ENCODE assay signal across 14 cellular contexts in the genomic region with DNA sequence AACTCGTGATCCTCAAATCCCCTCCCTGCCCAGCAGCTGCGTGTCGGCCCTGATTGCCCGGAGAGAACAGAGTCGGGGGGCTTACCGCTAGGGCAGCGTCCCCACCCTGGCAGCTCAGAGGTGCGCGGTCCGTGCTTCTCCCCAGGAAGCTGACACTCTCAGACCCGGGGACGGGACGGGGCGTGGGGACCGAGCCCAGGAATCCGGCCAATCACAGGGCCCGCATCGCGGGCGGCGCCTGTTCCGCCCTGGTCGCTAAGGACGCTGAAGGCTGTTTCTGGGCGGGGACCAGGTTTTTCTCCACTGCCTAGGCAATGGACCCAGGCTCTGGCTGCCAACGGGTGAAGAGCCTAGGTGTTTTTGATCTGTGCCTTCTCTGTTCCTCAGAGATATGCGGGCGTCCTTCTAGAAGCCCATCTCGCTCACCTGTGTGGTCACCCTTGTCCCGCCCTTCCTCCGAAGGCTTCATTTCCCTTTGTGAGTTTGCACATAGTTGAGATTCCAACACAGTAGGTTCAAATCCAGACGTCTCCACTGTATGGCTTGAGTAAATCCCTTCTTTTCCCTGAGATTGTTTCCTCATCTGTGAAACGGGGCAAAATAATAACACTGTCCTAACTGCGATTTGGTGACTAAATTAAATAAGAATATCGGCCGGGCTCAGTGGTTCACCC. TPM values are rescaled to one million over a fixed set of nuclear protein-coding genes. Genes with fewer than 3 reads are reported as not detected.
A peak's percentile ranks its signal among the peaks of the same experiment; 100 is the strongest.
DNase-seq lines count a peak whose midpoint lies in the region; TF ChIP-seq lines count a peak whose summit lies in the region.
"Had no signal": no experiment of that assay in that cellular context is flagged by ENCODE, and none has a peak within 500 bp of the region (broad histone marks: within the 10 kb centered on the region; RNA-seq: fewer than 3 reads in every experiment).

A gene with protein sequence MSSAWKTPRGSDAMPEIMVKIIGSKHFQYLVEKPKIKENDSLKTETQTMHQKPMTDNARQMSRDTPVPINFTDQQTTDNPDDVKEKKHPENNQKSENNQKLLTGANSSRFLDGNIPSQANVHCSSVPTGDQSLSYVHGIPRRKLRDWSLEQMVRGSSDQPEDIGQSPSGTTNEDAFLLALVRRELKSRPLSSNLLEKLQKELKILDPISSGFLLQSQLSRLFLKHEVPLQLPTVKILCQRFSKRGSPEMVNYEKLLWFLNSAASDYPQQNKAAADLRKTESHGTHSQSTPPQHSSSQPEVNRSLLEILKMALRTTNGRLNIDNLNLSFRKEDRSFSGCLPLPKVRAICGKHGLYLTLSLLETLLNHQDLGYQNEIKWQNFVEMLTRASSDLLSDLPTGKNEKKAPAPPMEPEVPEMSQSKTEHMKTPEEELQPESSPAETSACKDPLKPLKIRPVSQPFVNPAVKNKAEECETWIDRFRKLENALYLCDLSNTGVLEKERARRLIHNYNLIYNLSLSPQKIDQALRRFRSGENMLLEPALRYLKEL (minus strand): TSS at position 166 of the 674 bp plus-strand sequence. CDS start 1,127 bp downstream, outside the sequence.

- no peaks in the 10 kb centered on the region for H3K9me3 Mint-ChIP-seq in endothelial cell (ENCODE audit: unreplicated experiment)
- H3K9me3 Mint-ChIP-seq: stimulated activated naive B cell treated with anti-CD40 and anti-IgM and Interleukin-4, amounts not matched to agents 10 μg/mL and 1 μg/mL and 100 μg/mL, for 72 hours; T-helper 2 cell treated with Interferon-gamma antibody and Interleukin-4, amounts not matched to agents 5 μg/mL and 100 μg/mL, for 36 hours had no signal

- WGBS in adrenal gland, 4 donors = 21 to 33% (median 23%) methylated on average over 15 to 36 of the region's 36 CpGs
- 21% methylated on average over 36 of the region's 36 CpGs for whole genome bisulfite sequencing in prostate gland
- 28 to 31% methylated on average over 30 to 36 of the region's 36 CpGs for WGBS in lower leg skin, 2 donors

- TF ChIP-seq CTCF in endothelial cell (IDR thresholded peaks at IDR 0.05; ENCODE audit: unreplicated experiment) = no peak
- TF ChIP-seq CTCF in adrenal gland (IDR thresholded peaks at IDR 0.05) = no peak
- no peak for TF ChIP-seq CTCF in prostate gland (IDR thresholded peaks at IDR 0.05)
- no peak for TF ChIP-seq CTCF in lower leg skin (IDR thresholded peaks at IDR 0.05)

- intact Hi-C loops in adrenal gland (cut with DNase I) (no loop called here), prostate gland (cut with DNase I) (no loop called here), lower leg skin (cut with DNase I; ENCODE audit: low total_unique reads) (no loop called here)

- H3K4me1 Mint-ChIP-seq in endothelial cell (ENCODE audit: unreplicated experiment) = peaks cover 3% of the 10 kb centered on the region
- H3K4me1 Mint-ChIP-seq: stimulated activated naive B cell treated with anti-CD40 and anti-IgM and Interleukin-4, amounts not matched to agents 10 μg/mL and 1 μg/mL and 100 μg/mL, for 72 hours had no signal

- H3K36me3 ChIP-seq in adrenal gland (replicated peaks in 1 of 2) (no peaks in the 10 kb centered on the region), prostate gland (no peaks in the 10 kb centered on the region)
- H3K36me3 ChIP-seq: MG63 had no signal

- no peaks in the 10 kb centered on the region for H3K4me1 ChIP-seq in adrenal gland (replicated peaks in 1 of 2)
- no peaks in the 10 kb centered on the region for H3K4me1 ChIP-seq in prostate gland (replicated peaks)

- no peaks in the 10 kb centered on the region for H3K36me3 Mint-ChIP-seq in endothelial cell (ENCODE audit: low read depth, unreplicated experiment)
- H3K36me3 Mint-ChIP-seq: stimulated activated naive B cell treated with anti-CD40 and anti-IgM and Interleukin-4, amounts not matched to agents 10 μg/mL and 1 μg/mL and 100 μg/mL, for 72 hours had no signal

- no peak within 1 kb of the TSS for H3K27ac ChIP-seq in adrenal gland
- no peak within 1 kb of the TSS for H3K27ac ChIP-seq in prostate gland

- H3K27ac Mint-ChIP-seq in endothelial cell (ENCODE audit: unreplicated experiment) = no peak within 1 kb of the TSS
- H3K27ac Mint-ChIP-seq: stimulated activated naive B cell treated with anti-CD40 and anti-IgM and Interleukin-4, amounts not matched to agents 10 μg/mL and 1 μg/mL and 100 μg/mL, for 72 hours; T-helper 2 cell treated with Interferon-gamma antibody and Interleukin-4, amounts not matched to agents 5 μg/mL and 100 μg/mL, for 36 hours had no signal

- no peak within 1 kb of the TSS for H3K4me3 Mint-ChIP-seq in endothelial cell (ENCODE audit: unreplicated experiment)
- H3K4me3 Mint-ChIP-seq: stimulated activated naive B cell treated with anti-CD40 and anti-IgM and Interleukin-4, amounts not matched to agents 10 μg/mL and 1 μg/mL and 100 μg/mL, for 72 hours; T-helper 2 cell treated with Interferon-gamma antibody and Interleukin-4, amounts not matched to agents 5 μg/mL and 100 μg/mL, for 36 hours had no signal

- peak; percentile 1 for DNase-seq in stimulated activated CD4-positive, alpha-beta T cell treated with anti-CD3 and anti-CD28 coated beads, Interleukin-1b, Interleukin-23, amount 100 ng/mL, for 48 hours
- DNase-seq in stimulated activated CD4-positive, alpha-beta T cell treated with anti-CD3 and anti-CD28 coated beads, Interleukin-4, amount 100 ng/mL, for 4 hours = no peak
- DNase-seq in endothelial cell (ENCODE audit: low spot score) (peak; percentile 18), left kidney (ENCODE audit: low read depth, low spot score) (peak; percentile 32), adrenal gland (no peak), prostate gland (ENCODE audit: low spot score) (no peak), lower leg skin (ENCODE audit: low spot score in 2 of 2) (no peak)
- DNase-seq in stimulated activated naive CD4-positive, alpha-beta T cell treated with Interleukin-2 at 50 U/mL for 16 hours (lab: John Stamatoyannopoulos, UW) = no peak
- DNase-seq: activated naive CD4-positive, alpha-beta T cell treated with Interleukin-2 at 50 U/mL for 16 hours; DMS79 treated with DMSO at 0.1 percent for 48 hours; MG63; stimulated activated CD4-positive, alpha-beta T cell treated with anti-CD3 and anti-CD28 coated beads, Interleukin-4, amount 100 ng/mL, for 1 hour; stimulated activated naive B cell treated with anti-CD40 and anti-IgM and Interleukin-4, amounts not matched to agents 10 μg/mL and 1 μg/mL and 100 μg/mL, for 72 hours had no signal

- H3K4me3 ChIP-seq in adrenal gland (no peak within 1 kb of the TSS), prostate gland (no peak within 1 kb of the TSS), lower leg skin (ENCODE audit: low read depth, poor library complexity, severe bottlenecking) (no peak within 1 kb of the TSS)
- H3K4me3 ChIP-seq: MG63 had no signal

- H3K27me3 ChIP-seq in adrenal gland (peaks cover 16% of the 10 kb centered on the region), prostate gland (replicated peaks; ENCODE audit: insufficient read depth) (no peaks in the 10 kb centered on the region)
- H3K27me3 ChIP-seq: MG63 had no signal

- TF ChIP-seq POLR2A in adrenal gland (IDR thresholded peaks at IDR 0.05) (no peak), prostate gland (IDR thresholded peaks at IDR 0.05) (no peak), lower leg skin (IDR thresholded peaks at IDR 0.05) (no peak)

- H3K27me3 Mint-ChIP-seq in endothelial cell (ENCODE audit: unreplicated experiment) = peaks cover 6% of the 10 kb centered on the region

- no peaks in the 10 kb centered on the region for H3K9me3 ChIP-seq in adrenal gland (replicated peaks in 1 of 3)
- no peaks in the 10 kb centered on the region for H3K9me3 ChIP-seq in prostate gland
- H3K9me3 ChIP-seq: MG63 had no signal

RNA-seq across cellular contexts. Expression of the gene that starts here (rescaled TPM):
- total RNA-seq in endothelial cell (ENCODE audit: unreplicated experiment) (0.23 TPM), adrenal gland (under 1 TPM in 1 of 8 donors, not detected in 7; 0.14 TPM), prostate gland (under 1 TPM in 1 of 2 donors, not detected in 1; 0.74 TPM), lower leg skin (1 to 10 TPM in 1 of 4 donors, not detected in 3; 1.3 TPM)
- polyA plus RNA-seq in adrenal gland = not detected

Comparison
In these comparisons a context has a peak if more than half of its experiments do, and no peak if none do; other contexts are left out.
1. DNase-seq: peak in stimulated activated CD4-positive, alpha-beta T cell treated with anti-CD3 and anti-CD28 coated beads, Interleukin-1b, Interleukin-23, amount 100 ng/mL, for 48 hours (single experiment) and left kidney (single experiment); none in stimulated activated CD4-positive, alpha-beta T cell treated with anti-CD3 and anti-CD28 coated beads, Interleukin-4, amount 100 ng/mL, for 4 hours (0 of 2), adrenal gland (0 of 7), prostate gland (single experiment), lower leg skin (0 of 2) and stimulated activated naive CD4-positive, alpha-beta T cell treated with Interleukin-2 at 50 U/mL for 16 hours (single experiment).
2. Peak in DNase-seq in endothelial cell; RNA of the gene not detected or under 1 TPM.